Comparison of ENCODE assay signal across 1 cellular context in the genomic region with DNA sequence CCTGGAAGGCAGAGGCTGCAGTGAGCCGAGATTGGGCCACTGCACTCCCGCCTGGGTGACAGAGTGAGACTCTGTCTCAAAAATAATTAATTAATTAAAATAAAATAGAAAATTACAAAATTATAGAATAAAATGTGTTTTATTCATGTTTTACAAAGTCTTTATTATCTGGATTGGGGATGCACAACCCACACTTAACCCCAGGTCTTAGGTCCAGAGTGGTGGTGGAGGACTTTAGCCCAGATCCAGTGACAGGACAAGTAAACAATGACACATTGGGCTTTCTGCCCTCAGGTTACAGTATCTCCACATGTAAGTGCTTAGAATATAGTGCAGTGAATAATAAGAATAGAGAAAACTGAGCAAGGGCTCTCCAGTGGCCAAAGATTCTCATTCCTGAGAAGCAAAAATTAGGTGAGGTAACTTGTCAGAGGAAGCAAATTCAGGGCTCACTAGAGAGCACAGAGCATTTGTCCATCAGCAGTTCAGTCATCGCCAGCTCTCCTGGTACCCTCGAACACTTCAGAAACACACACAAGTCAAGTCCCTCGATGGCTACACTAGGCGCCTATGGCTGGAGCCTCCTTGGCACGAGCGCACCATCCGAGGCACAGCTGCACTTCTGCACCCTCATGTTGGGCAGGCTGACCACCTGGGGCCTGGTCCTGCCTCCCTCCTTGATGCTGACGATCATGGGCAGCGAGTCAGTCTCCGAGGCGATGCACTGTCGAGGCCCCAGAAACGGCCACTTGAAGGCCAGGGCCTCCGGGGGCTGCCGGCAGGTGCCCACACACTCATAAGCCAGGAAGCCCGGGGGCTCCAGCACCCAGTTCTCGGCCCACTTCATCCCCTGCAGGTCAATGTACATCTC.
TF ChIP-seq lines count a peak whose summit lies in the region.

No MANE protein-coding gene starts in this region.

TF ChIP-seq in HepG2, 621 proteins besides CTCF, POLR2A, EP300 and RAD21 (continued from another document):
- TF ChIP-seq, protein P1, sequence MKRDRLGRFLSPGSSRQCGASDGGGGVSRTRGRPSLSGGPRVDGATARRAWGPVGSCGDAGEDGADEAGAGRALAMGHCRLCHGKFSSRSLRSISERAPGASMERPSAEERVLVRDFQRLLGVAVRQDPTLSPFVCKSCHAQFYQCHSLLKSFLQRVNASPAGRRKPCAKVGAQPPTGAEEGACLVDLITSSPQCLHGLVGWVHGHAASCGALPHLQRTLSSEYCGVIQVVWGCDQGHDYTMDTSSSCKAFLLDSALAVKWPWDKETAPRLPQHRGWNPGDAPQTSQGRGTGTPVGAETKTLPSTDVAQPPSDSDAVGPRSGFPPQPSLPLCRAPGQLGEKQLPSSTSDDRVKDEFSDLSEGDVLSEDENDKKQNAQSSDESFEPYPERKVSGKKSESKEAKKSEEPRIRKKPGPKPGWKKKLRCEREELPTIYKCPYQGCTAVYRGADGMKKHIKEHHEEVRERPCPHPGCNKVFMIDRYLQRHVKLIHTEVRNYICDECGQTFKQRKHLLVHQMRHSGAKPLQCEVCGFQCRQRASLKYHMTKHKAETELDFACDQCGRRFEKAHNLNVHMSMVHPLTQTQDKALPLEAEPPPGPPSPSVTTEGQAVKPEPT (CRISPR knock-in tag; IDR thresholded peaks at IDR 0.05; ENCODE audit: low read depth): no peak
- TF ChIP-seq ZSCAN29 (CRISPR knock-in tag; conservative IDR thresholded peaks at IDR 0.05): no peak
- TF ChIP-seq, protein P2, sequence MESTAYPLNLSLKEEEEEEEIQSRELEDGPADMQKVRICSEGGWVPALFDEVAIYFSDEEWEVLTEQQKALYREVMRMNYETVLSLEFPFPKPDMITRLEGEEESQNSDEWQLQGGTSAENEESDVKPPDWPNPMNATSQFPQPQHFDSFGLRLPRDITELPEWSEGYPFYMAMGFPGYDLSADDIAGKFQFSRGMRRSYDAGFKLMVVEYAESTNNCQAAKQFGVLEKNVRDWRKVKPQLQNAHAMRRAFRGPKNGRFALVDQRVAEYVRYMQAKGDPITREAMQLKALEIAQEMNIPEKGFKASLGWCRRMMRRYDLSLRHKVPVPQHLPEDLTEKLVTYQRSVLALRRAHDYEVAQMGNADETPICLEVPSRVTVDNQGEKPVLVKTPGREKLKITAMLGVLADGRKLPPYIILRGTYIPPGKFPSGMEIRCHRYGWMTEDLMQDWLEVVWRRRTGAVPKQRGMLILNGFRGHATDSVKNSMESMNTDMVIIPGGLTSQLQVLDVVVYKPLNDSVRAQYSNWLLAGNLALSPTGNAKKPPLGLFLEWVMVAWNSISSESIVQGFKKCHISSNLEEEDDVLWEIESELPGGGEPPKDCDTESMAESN (CRISPR knock-in tag; conservative IDR thresholded peaks at IDR 0.05): no peak
- no peak for TF ChIP-seq ZEB1 (IDR thresholded peaks at IDR 0.05; ENCODE audit: insufficient replicate concordance, low read depth)
- no peak for TF ChIP-seq ZFP1 (CRISPR knock-in tag; IDR thresholded peaks at IDR 0.05)
- no peak for TF ChIP-seq ZNF577 (CRISPR knock-in tag; IDR thresholded peaks at IDR 0.05; ENCODE audit: borderline replicate concordance, low read depth)
- TF ChIP-seq, protein P3, sequence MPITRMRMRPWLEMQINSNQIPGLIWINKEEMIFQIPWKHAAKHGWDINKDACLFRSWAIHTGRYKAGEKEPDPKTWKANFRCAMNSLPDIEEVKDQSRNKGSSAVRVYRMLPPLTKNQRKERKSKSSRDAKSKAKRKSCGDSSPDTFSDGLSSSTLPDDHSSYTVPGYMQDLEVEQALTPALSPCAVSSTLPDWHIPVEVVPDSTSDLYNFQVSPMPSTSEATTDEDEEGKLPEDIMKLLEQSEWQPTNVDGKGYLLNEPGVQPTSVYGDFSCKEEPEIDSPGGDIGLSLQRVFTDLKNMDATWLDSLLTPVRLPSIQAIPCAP (CRISPR knock-in tag; IDR thresholded peaks at IDR 0.05; ENCODE audit: low read depth): no peak
- TF ChIP-seq ZNF674 (CRISPR knock-in tag; IDR thresholded peaks at IDR 0.05; ENCODE audit: low read depth): no peak
- TF ChIP-seq, protein P4, sequence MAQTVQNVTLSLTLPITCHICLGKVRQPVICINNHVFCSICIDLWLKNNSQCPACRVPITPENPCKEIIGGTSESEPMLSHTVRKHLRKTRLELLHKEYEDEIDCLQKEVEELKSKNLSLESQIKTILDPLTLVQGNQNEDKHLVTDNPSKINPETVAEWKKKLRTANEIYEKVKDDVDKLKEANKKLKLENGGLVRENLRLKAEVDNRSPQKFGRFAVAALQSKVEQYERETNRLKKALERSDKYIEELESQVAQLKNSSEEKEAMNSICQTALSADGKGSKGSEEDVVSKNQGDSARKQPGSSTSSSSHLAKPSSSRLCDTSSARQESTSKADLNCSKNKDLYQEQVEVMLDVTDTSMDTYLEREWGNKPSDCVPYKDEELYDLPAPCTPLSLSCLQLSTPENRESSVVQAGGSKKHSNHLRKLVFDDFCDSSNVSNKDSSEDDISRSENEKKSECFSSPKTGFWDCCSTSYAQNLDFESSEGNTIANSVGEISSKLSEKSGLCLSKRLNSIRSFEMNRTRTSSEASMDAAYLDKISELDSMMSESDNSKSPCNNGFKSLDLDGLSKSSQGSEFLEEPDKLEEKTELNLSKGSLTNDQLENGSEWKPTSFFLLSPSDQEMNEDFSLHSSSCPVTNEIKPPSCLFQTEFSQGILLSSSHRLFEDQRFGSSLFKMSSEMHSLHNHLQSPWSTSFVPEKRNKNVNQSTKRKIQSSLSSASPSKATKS (CRISPR knock-in tag; IDR thresholded peaks at IDR 0.05): no peak
- no peak for TF ChIP-seq SRY (CRISPR knock-in tag; IDR thresholded peaks at IDR 0.05)
- TF ChIP-seq, protein P5, sequence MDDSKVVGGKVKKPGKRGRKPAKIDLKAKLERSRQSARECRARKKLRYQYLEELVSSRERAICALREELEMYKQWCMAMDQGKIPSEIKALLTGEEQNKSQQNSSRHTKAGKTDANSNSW (CRISPR knock-in tag; IDR thresholded peaks at IDR 0.05; ENCODE audit: borderline replicate concordance): no peak
- TF ChIP-seq, protein P6, sequence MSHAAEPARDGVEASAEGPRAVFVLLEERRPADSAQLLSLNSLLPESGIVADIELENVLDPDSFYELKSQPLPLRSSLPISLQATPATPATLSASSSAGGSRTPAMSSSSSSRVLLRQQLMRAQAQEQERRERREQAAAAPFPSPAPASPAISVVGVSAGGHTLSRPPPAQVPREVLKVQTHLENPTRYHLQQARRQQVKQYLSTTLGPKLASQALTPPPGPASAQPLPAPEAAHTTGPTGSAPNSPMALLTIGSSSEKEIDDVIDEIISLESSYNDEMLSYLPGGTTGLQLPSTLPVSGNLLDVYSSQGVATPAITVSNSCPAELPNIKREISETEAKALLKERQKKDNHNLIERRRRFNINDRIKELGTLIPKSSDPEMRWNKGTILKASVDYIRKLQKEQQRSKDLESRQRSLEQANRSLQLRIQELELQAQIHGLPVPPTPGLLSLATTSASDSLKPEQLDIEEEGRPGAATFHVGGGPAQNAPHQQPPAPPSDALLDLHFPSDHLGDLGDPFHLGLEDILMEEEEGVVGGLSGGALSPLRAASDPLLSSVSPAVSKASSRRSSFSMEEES (CRISPR knock-in tag; IDR thresholded peaks at IDR 0.05): no peak
- TF ChIP-seq, protein P7, sequence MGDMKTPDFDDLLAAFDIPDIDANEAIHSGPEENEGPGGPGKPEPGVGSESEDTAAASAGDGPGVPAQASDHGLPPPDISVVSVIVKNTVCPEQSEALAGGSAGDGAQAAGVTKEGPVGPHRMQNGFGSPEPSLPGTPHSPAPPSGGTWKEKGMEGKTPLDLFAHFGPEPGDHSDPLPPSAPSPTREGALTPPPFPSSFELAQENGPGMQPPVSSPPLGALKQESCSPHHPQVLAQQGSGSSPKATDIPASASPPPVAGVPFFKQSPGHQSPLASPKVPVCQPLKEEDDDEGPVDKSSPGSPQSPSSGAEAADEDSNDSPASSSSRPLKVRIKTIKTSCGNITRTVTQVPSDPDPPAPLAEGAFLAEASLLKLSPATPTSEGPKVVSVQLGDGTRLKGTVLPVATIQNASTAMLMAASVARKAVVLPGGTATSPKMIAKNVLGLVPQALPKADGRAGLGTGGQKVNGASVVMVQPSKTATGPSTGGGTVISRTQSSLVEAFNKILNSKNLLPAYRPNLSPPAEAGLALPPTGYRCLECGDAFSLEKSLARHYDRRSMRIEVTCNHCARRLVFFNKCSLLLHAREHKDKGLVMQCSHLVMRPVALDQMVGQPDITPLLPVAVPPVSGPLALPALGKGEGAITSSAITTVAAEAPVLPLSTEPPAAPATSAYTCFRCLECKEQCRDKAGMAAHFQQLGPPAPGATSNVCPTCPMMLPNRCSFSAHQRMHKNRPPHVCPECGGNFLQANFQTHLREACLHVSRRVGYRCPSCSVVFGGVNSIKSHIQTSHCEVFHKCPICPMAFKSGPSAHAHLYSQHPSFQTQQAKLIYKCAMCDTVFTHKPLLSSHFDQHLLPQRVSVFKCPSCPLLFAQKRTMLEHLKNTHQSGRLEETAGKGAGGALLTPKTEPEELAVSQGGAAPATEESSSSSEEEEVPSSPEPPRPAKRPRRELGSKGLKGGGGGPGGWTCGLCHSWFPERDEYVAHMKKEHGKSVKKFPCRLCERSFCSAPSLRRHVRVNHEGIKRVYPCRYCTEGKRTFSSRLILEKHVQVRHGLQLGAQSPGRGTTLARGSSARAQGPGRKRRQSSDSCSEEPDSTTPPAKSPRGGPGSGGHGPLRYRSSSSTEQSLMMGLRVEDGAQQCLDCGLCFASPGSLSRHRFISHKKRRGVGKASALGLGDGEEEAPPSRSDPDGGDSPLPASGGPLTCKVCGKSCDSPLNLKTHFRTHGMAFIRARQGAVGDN (CRISPR knock-in tag; IDR thresholded peaks at IDR 0.05): peak; percentile 73; the same call in 1 of the 2 replicates
- no peak for TF ChIP-seq HOXD1 (CRISPR knock-in tag; IDR thresholded peaks at IDR 0.05)
- no peak for TF ChIP-seq TP53 (CRISPR knock-in tag; conservative IDR thresholded peaks at IDR 0.05)
- no peak for TF ChIP-seq TEAD2 (CRISPR knock-in tag; IDR thresholded peaks at IDR 0.05)
- TF ChIP-seq, protein P8, sequence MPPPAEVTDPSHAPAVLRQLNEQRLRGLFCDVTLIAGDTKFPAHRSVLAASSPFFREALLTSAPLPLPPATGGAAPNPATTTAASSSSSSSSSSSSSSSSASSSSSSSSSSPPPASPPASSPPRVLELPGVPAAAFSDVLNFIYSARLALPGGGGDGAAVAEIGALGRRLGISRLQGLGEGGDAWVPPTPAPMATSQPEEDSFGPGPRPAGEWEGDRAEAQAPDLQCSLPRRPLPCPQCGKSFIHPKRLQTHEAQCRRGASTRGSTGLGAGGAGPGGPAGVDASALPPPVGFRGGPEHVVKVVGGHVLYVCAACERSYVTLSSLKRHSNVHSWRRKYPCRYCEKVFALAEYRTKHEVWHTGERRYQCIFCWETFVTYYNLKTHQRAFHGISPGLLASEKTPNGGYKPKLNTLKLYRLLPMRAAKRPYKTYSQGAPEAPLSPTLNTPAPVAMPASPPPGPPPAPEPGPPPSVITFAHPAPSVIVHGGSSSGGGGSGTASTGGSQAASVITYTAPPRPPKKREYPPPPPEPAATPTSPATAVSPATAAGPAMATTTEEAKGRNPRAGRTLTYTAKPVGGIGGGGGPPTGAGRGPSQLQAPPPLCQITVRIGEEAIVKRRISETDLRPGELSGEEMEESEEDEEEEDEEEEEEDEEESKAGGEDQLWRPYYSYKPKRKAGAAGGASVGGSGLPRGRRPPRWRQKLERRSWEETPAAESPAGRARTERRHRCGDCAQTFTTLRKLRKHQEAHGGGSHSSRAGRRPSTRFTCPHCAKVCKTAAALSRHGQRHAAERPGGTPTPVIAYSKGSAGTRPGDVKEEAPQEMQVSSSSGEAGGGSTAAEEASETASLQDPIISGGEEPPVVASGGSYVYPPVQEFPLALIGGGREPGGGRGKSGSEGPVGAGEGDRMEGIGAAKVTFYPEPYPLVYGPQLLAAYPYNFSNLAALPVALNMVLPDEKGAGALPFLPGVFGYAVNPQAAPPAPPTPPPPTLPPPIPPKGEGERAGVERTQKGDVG (CRISPR knock-in tag; IDR thresholded peaks at IDR 0.05; ENCODE audit: borderline replicate concordance): no peak
- TF ChIP-seq ZNF3 (CRISPR knock-in tag; IDR thresholded peaks at IDR 0.05): no peak
- no peak for TF ChIP-seq SALL1 (CRISPR knock-in tag; IDR thresholded peaks at IDR 0.05)
- TF ChIP-seq, protein P9, sequence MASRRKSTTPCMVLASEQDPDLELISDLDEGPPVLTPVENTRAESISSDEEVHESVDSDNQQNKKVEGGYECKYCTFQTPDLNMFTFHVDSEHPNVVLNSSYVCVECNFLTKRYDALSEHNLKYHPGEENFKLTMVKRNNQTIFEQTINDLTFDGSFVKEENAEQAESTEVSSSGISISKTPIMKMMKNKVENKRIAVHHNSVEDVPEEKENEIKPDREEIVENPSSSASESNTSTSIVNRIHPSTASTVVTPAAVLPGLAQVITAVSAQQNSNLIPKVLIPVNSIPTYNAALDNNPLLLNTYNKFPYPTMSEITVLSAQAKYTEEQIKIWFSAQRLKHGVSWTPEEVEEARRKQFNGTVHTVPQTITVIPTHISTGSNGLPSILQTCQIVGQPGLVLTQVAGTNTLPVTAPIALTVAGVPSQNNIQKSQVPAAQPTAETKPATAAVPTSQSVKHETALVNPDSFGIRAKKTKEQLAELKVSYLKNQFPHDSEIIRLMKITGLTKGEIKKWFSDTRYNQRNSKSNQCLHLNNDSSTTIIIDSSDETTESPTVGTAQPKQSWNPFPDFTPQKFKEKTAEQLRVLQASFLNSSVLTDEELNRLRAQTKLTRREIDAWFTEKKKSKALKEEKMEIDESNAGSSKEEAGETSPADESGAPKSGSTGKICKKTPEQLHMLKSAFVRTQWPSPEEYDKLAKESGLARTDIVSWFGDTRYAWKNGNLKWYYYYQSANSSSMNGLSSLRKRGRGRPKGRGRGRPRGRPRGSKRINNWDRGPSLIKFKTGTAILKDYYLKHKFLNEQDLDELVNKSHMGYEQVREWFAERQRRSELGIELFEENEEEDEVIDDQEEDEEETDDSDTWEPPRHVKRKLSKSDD (CRISPR knock-in tag; IDR thresholded peaks at IDR 0.05; ENCODE audit: low read depth): no peak
- TF ChIP-seq, protein P10, sequence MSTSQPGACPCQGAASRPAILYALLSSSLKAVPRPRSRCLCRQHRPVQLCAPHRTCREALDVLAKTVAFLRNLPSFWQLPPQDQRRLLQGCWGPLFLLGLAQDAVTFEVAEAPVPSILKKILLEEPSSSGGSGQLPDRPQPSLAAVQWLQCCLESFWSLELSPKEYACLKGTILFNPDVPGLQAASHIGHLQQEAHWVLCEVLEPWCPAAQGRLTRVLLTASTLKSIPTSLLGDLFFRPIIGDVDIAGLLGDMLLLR (CRISPR knock-in tag; IDR thresholded peaks at IDR 0.05): no peak
- no peak for TF ChIP-seq ZNF333 (CRISPR knock-in tag; IDR thresholded peaks at IDR 0.05; ENCODE audit: borderline replicate concordance)
- TF ChIP-seq NKX3-1 (CRISPR knock-in tag; IDR thresholded peaks at IDR 0.05): no peak
- no peak for TF ChIP-seq FOXP1 (IDR thresholded peaks at IDR 0.05)
- peak; percentile 54 for TF ChIP-seq FOXP1 (CRISPR knock-in tag; IDR thresholded peaks at IDR 0.05)
- no peak for TF ChIP-seq FOXA1 (IDR thresholded peaks at IDR 0.05)
- TF ChIP-seq FOXA1 (CRISPR knock-in tag; IDR thresholded peaks at IDR 0.05): peak; percentile 74
- no peak for TF ChIP-seq STAG1 (CRISPR knock-in tag; IDR thresholded peaks at IDR 0.05)
- no peak for TF ChIP-seq KAT7 (CRISPR knock-in tag; IDR thresholded peaks at IDR 0.05; ENCODE audit: borderline replicate concordance)
- TF ChIP-seq ZNF607 (CRISPR knock-in tag; IDR thresholded peaks at IDR 0.05; ENCODE audit: borderline replicate concordance): no peak
- TF ChIP-seq RBM22 (optimal IDR thresholded peaks at IDR 0.05; ENCODE audit: low read length): no peak
